In genomic region chr17:4162775-4163498, GRCh38 we compare ENCODE assay signal across 10 cellular contexts. TPM values are rescaled to one million over a fixed set of nuclear protein-coding genes. Genes with fewer than 3 reads are reported as not detected.
A peak's percentile ranks its signal among the peaks of the same experiment; 100 is the strongest.
DNase-seq lines count a peak whose midpoint lies in the region; TF ChIP-seq lines count a peak whose summit lies in the region.
"Had no signal": no experiment of that assay in that cellular context is flagged by ENCODE, and none has a peak within 500 bp of the region (broad histone marks: within the 10 kb centered on the region; RNA-seq: fewer than 3 reads in every experiment).

No MANE protein-coding gene starts in this region.

- H3K4me3 ChIP-seq in osteoblast (ENCODE audit: insufficient read depth, low read length) (no peak overlapping the region), transverse colon (no peak overlapping the region)

- no peak overlapping the region for H2AFZ ChIP-seq in osteoblast (ENCODE audit: low read length)

- TF ChIP-seq CTCF in osteoblast (IDR thresholded peaks at IDR 0.05; ENCODE audit: extremely low read depth, low read depth, low read length) (no peak), transverse colon (IDR thresholded peaks at IDR 0.05) (no peak)

- no peaks in the 10 kb centered on the region for H3K27me3 ChIP-seq in osteoblast (ENCODE audit: insufficient read depth, low read length)
- H3K27me3 ChIP-seq in transverse colon = no peaks in the 10 kb centered on the region

- in situ Hi-C loops in Caki2 (cut with HindIII; ENCODE audit: low pct_unique_long_range_greater_than_20kb, low sequenced_read_pairs) (no loop called here), transverse colon (cut with MboI; ENCODE audit: low pct_ligation_motif_present in 1 of 4, low pct_unique_long_range_greater_than_20kb in 1 of 4, low sequenced_read_pairs in 3 of 4) (no loop called here)

- H3K4me2 ChIP-seq in osteoblast (ENCODE audit: insufficient read depth, low read length) = no peak overlapping the region

- no peak for TF ChIP-seq POLR2A in transverse colon (IDR thresholded peaks at IDR 0.05)

- DNase-seq in Caki2 (ENCODE audit: low read depth) (peak; percentile 51), MV-4-11 (lab: John Stamatoyannopoulos, UW) (peak; percentile 91), osteoblast (ENCODE audit: insufficient read length, low spot score, missing footprints) (peak; percentile 58), transverse colon (no peak), iPS-NIHi11 (ENCODE audit: low spot score) (no peak), posterior vena cava (ENCODE audit: low spot score) (no peak)
- no peak for DNase-seq in activated CD4-positive, CD25-positive, alpha-beta regulatory T cell treated with anti-CD3 and anti-CD28 coated beads, Interleukin-2, amount 50 U/mL, for 72 hours
- DNase-seq: activated CD8-positive, alpha-beta memory T cell treated with anti-CD3 and anti-CD28 coated beads, Interleukin-2, amount 50 U/mL, for 48 hours; DND-41 had no signal

- TF ChIP-seq EP300 in transverse colon (IDR thresholded peaks at IDR 0.05; ENCODE audit: low read depth) = no peak

- H4K20me1 ChIP-seq in osteoblast (ENCODE audit: insufficient read depth, low read length) = no peaks in the 10 kb centered on the region

- H3K9me3 ChIP-seq in osteoblast (ENCODE audit: low read depth, low read length) = no peaks in the 10 kb centered on the region
- H3K9me3 ChIP-seq in transverse colon = no peaks in the 10 kb centered on the region

- 77 to 95% methylated on average over 3 to 15 of the region's 15 CpGs for WGBS in transverse colon (ENCODE audit: low coverage in 1 of 2), 2 donors

- H3K27ac ChIP-seq in cingulate gyrus (ENCODE audit: low read depth, low read length) (peak overlapping the region; percentile 39), osteoblast (ENCODE audit: low read depth, low read length) (no peak overlapping the region), transverse colon (peak overlapping the region in 2 of 4 donors; percentile 10 to 13)

- H3K4me1 ChIP-seq in osteoblast (ENCODE audit: insufficient read depth, low read length) (peaks cover 10% of the 10 kb centered on the region), transverse colon (peaks cover 0 to 2% (median 0%) of the 10 kb centered on the region in 4 donors)

- H3K79me2 ChIP-seq in osteoblast (ENCODE audit: insufficient read depth, low read length) = no peaks in the 10 kb centered on the region

- intact Hi-C loops in transverse colon (cut with DNase I; ENCODE audit: low total_unique reads) (no loop called here), posterior vena cava (cut with DNase I) (no loop called here)

- H3K36me3 ChIP-seq in osteoblast (ENCODE audit: insufficient read depth, low read length) (peaks cover 36% of the 10 kb centered on the region), transverse colon (peaks cover 0 to 22% (median 8%) of the 10 kb centered on the region in 4 donors)

RNA-seq across cellular contexts. Expression of gene CYB5D2, which starts 19.9 kb away (rescaled TPM):
- total RNA-seq in Caki2 (2014; rRNA removed; shearing (Covaris generic); ENCODE audit: low replicate concordance) = 12.1 and 14.9 TPM in 2 replicates
- 38.3 and 46.3 TPM in 2 replicates for total RNA-seq in osteoblast
- total RNA-seq in transverse colon = 10 to 100 TPM in 3 of 4 donors, 1 to 10 TPM in 1; 5.8 to 34.4 (median 26.3) TPM
- total RNA-seq in posterior vena cava = 10 to 100 TPM; 11.1 to 16.8 TPM

RNA-seq across cellular contexts. Expression of gene ZZEF1, which starts 20.1 kb away (rescaled TPM):
- 5.5 and 11.0 TPM in 2 replicates for total RNA-seq in Caki2 (2014; rRNA removed; shearing (Covaris generic); ENCODE audit: low replicate concordance)
- 46.9 and 52.8 TPM in 2 replicates for total RNA-seq in osteoblast
- 100 to 1,000 TPM; 347 to 721 (median 368) TPM for total RNA-seq in transverse colon
- total RNA-seq in posterior vena cava = 10 to 100 TPM; 46.6 to 49.5 TPM

Comparison
In these comparisons a context has a peak if more than half of its experiments do, and no peak if none do; other contexts are left out.
1. DNase-seq: peak in Caki2 (single experiment), MV-4-11 (single experiment) and osteoblast (single experiment); none in transverse colon (single experiment), activated CD4-positive, CD25-positive, alpha-beta regulatory T cell treated with anti-CD3 and anti-CD28 coated beads, Interleukin-2, amount 50 U/mL, for 72 hours (single experiment), iPS-NIHi11 (single experiment) and posterior vena cava (single experiment).